29 cellular contexts compared by ENCODE assay signal in the genomic region with DNA sequence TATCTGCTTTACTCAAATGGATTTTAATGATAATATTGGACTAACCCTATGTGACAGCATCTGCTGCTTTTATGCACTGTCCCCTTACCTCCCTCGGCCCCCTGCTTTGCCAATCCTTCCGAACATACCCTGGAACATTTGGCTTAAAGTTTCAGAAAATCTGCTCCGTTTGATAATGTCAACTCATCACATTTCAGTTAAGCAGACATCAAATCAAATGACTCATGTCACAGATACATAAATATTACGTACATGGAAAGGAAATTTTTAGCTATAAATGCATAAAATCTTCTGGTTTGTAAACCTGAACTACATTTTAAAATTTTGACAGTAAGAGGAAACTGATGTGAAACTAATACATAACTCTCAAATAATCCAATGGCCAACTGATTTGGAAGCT.
"Had no signal": no experiment of that assay in that cellular context is flagged by ENCODE, and none has a peak within 500 bp of the region (broad histone marks: within the 10 kb centered on the region; RNA-seq: fewer than 3 reads in every experiment).

No MANE protein-coding gene starts in this region.

- H3K4me3 ChIP-seq: ascending aorta, cardiac muscle cell had no signal

- H3K27me3 ChIP-seq: ascending aorta, cardiac muscle cell had no signal

- H3K36me3 ChIP-seq: ascending aorta, cardiac muscle cell had no signal

- H3K27ac ChIP-seq: ascending aorta, cardiac muscle cell, VCaP had no signal

- H3K4me1 ChIP-seq: ascending aorta had no signal

- DNase-seq: activated B cell treated with CpG ODN at 0.5 μM for 24 hours; activated CD4-positive, alpha-beta memory T cell treated with anti-CD3 and anti-CD28 coated beads for 36 hours; activated CD4-positive, alpha-beta T cell treated with anti-CD3 and anti-CD28 coated beads for 4 hours; activated CD4-positive, alpha-beta T cell treated with anti-CD3 and anti-CD28 coated beads, Interleukin-2, amount 10 ng/mL, durations not matched to agents 24 days and 14 days; activated CD4-positive, alpha-beta T cell treated with anti-CD3 and anti-CD28 coated beads, Interleukin-2, amount 50 U/mL, for 1 hour; activated CD4-positive, alpha-beta T cell treated with anti-CD3 and anti-CD28 coated beads, Interleukin-2, amount 50 U/mL, for 4 hours; activated CD4-positive, CD25-positive, alpha-beta regulatory T cell treated with anti-CD3 and anti-CD28 coated beads, Interleukin-2, amount 50 U/mL, for 72 hours; activated CD8-positive, alpha-beta memory T cell treated with anti-CD3 and anti-CD28 coated beads, Interleukin-2, amount 50 U/mL, for 4 hours; activated CD8-positive, alpha-beta T cell treated with anti-CD3 and anti-CD28 coated beads for 36 hours; activated effector memory CD4-positive, alpha-beta T cell treated with anti-CD3 and anti-CD28 coated beads, Interleukin-2, amount 50 U/mL, for 16 hours; activated naive CD4-positive, alpha-beta T cell treated with anti-CD3 and anti-CD28 coated beads, Interleukin-2, amount 10 ng/mL, durations not matched to agents 7 days and 5 days; activated naive CD4-positive, alpha-beta T cell treated with Interleukin-2 at 50 U/mL for 16 hours; activated naive CD8-positive, alpha-beta T cell treated with anti-CD3 and anti-CD28 coated beads, Interleukin-2, amount 10 ng/mL, durations not matched to agents 7 days and 5 days; activated naive CD8-positive, alpha-beta T cell treated with anti-CD3 and anti-CD28 coated beads, Interleukin-2, amount 50 U/mL, for 24 hours; activated T-cell treated with anti-CD3 and anti-CD28 coated beads for 4 hours; activated T-cell treated with anti-CD3 and anti-CD28 coated beads, Interleukin-2, amount 50 U/mL, for 1 hour; activated T-cell treated with anti-CD3 and anti-CD28 coated beads, Interleukin-2, amount 50 U/mL, for 4 hours; activated T-cell treated with anti-CD3 and anti-CD28 coated beads, Interleukin-2, amount 50 U/mL, for 72 hours; amygdala; anterior cingulate cortex; caudate nucleus; cerebellar nuclear complex; T-helper 17 cell had no signal

- FAIRE-seq: bronchial epithelial cell, TTC549 had no signal

- H3K9me3 ChIP-seq: ascending aorta had no signal

- ATAC-seq: activated CD8-positive, alpha-beta T cell treated with anti-CD3 and anti-CD28 coated beads for 36 hours; activated naive CD8-positive, alpha-beta T cell treated with anti-CD3 and anti-CD28 coated beads, Interleukin-2, amount 50 U/mL, for 24 hours; activated T-cell treated with anti-CD3 and anti-CD28 coated beads, Interleukin-2, amount 50 U/mL, for 4 hours; activated T-cell treated with anti-CD3 and anti-CD28 coated beads, Interleukin-2, amount 50 U/mL, for 72 hours; activated T-helper 17 cell treated with anti-CD3 and anti-CD28 coated beads, Interleukin-2, amount 50 U/mL, for 72 hours; T-helper 17 cell had no signal
